Comparison of ENCODE assay signal across 23 cellular contexts in genomic region chr10:1546431-1547110, GRCh38.
DNase-seq lines count a peak whose midpoint lies in the region; ATAC-seq lines count a peak whose summit lies in the region.
"Had no signal": no experiment of that assay in that cellular context is flagged by ENCODE, and none has a peak within 500 bp of the region (broad histone marks: within the 10 kb centered on the region; RNA-seq: fewer than 3 reads in every experiment).

No MANE protein-coding gene starts in this region.

- H2BK15ac ChIP-seq in mesenchymal stem cell (ENCODE audit: low read depth, poor library complexity, severe bottlenecking) = no peak overlapping the region

- 71% methylated on average over 19 of the region's 19 CpGs for WGBS in mesenchymal stem cell

- H3K36me3 ChIP-seq in mesenchymal stem cell (ENCODE audit: control insufficient read depth in 1 of 2, insufficient read depth in 2 of 2, low read depth in 1 of 2, low read length in 2 of 2) = no peaks in the 10 kb centered on the region

- H3K23ac ChIP-seq in mesenchymal stem cell (ENCODE audit: low read length in 2 of 2) = no peak overlapping the region

- H3K79me1 ChIP-seq in mesenchymal stem cell (replicated peaks; ENCODE audit: low read length, poor library complexity, severe bottlenecking) = no peaks in the 10 kb centered on the region

- no peaks in the 10 kb centered on the region for H3K4me1 ChIP-seq in mesenchymal stem cell (ENCODE audit: control insufficient read depth, insufficient read depth, low read depth, low read length)

- no peak overlapping the region for H2BK5ac ChIP-seq in mesenchymal stem cell (ENCODE audit: low read depth, low read length, poor library complexity, severe bottlenecking)

- H4K8ac ChIP-seq in mesenchymal stem cell (ENCODE audit: low read length) = no peak overlapping the region

- H4K91ac ChIP-seq in mesenchymal stem cell (ENCODE audit: low read length) = no peak overlapping the region

- peaks cover 3% of the 10 kb centered on the region for H3K9me3 ChIP-seq in mesenchymal stem cell (ENCODE audit: control insufficient read depth, low read length)

- H3K27ac ChIP-seq in temporal lobe (ENCODE audit: low read depth, low read length) = peak overlapping the region; percentile 78
- H3K27ac ChIP-seq in mesenchymal stem cell (ENCODE audit: low read length, poor library complexity, severe bottlenecking) = no peak overlapping the region
- H3K27ac ChIP-seq: 22Rv1 had no signal

- DNase-seq in activated effector memory CD4-positive, alpha-beta T cell treated with anti-CD3 and anti-CD28 coated beads, Interleukin-2, amount 50 U/mL, for 16 hours = peak; percentile 34
- DNase-seq in activated effector memory CD4-positive, alpha-beta T cell treated with Interleukin-2 at 50 U/mL for 16 hours = no peak
- DNase-seq in head of caudate nucleus (peak in 37 of 42 donors; percentile 20 to 83 (median 51)), posterior vena cava (ENCODE audit: low spot score) (peak; percentile 58), mesenchymal stem cell (no peak), NCI-H2107 treated with DMSO at 0.1 percent for 48 hours (lab: John Stamatoyannopoulos, UW; ENCODE audit: unreplicated experiment) (no peak)
- DNase-seq: AML-193, COR-L47, DMS 273 treated with DMSO at 0.1 percent for 48 hours, GDM1, GOT3, NCI-H1105, NCI-H1694, NCI-H2081 treated with DMSO at 0.1 percent for 48 hours, NCI-H510A, NCI-H748 treated with DMSO at 0.1 percent for 48 hours, OCI-M1, SIG-M5 had no signal

- H2AK5ac ChIP-seq in mesenchymal stem cell (ENCODE audit: low read length, severe bottlenecking) = no peak overlapping the region

- no peak overlapping the region for H3K4me3 ChIP-seq in mesenchymal stem cell (ENCODE audit: insufficient read depth in 1 of 2, low read depth in 1 of 2, low read length in 2 of 2)
- H3K4me3 ChIP-seq: K562 had no signal

- no peak overlapping the region for H3K18ac ChIP-seq in mesenchymal stem cell (ENCODE audit: low read depth in 1 of 2, low read length in 2 of 2)

- H2BK12ac ChIP-seq in mesenchymal stem cell (ENCODE audit: low read length in 2 of 2) = no peak overlapping the region

- no peak for ATAC-seq in GM19463 (IDR thresholded peaks at IDR 0.05; ENCODE audit: unreplicated experiment)
- ATAC-seq: HCT116, K562 had no signal

- no peak overlapping the region for H3K9ac ChIP-seq in mesenchymal stem cell (ENCODE audit: low read length)

- H2BK120ac ChIP-seq in mesenchymal stem cell (ENCODE audit: low read depth, low read length) = no peak overlapping the region

- H3K4me2 ChIP-seq in mesenchymal stem cell (ENCODE audit: low read length, poor library complexity, severe bottlenecking) = no peak overlapping the region

- no peaks in the 10 kb centered on the region for H3K27me3 ChIP-seq in mesenchymal stem cell (ENCODE audit: control insufficient read depth in 1 of 2, insufficient read depth in 1 of 2, low read length in 2 of 2)

- no peak overlapping the region for H2AFZ ChIP-seq in mesenchymal stem cell (ENCODE audit: low read depth, low read length)

- intact Hi-C loops in head of caudate nucleus (cut with DNase I) = no loop called here
- intact Hi-C loops in posterior vena cava (cut with DNase I) = no loop called here

- no peak overlapping the region for H3K4ac ChIP-seq in mesenchymal stem cell (ENCODE audit: low read depth in 1 of 2, low read length in 2 of 2)

- no peak overlapping the region for H3K14ac ChIP-seq in mesenchymal stem cell (ENCODE audit: low read length in 2 of 2)

Comparison
In these comparisons a context has a peak if more than half of its experiments do, and no peak if none do; other contexts are left out.
1. DNase-seq: peak in activated effector memory CD4-positive, alpha-beta T cell treated with anti-CD3 and anti-CD28 coated beads, Interleukin-2, amount 50 U/mL, for 16 hours (single experiment), head of caudate nucleus (37 of 42) and posterior vena cava (single experiment); none in activated effector memory CD4-positive, alpha-beta T cell treated with Interleukin-2 at 50 U/mL for 16 hours (single experiment), mesenchymal stem cell (single experiment) and NCI-H2107 treated with DMSO at 0.1 percent for 48 hours (single experiment).